27 cellular contexts compared by ENCODE assay signal in genomic region chr4:177574446-177574845, GRCh38.
DNase-seq lines count a peak whose midpoint lies in the region; ATAC-seq and TF ChIP-seq lines count a peak whose summit lies in the region.
"Had no signal": no experiment of that assay in that cellular context is flagged by ENCODE, and none has a peak within 500 bp of the region (broad histone marks: within the 10 kb centered on the region; RNA-seq: fewer than 3 reads in every experiment).

No MANE protein-coding gene starts in this region.

- intact Hi-C loops in PC-3 (cut with micrococcal nuclease) = no loop called here

- CTCF ChIA-PET in PC-3 (lab: Charles Lee) = interaction anchor here (0.5 kb wide), 1 partner anchor 19 kb away, joined by 3 read pairs; no protein-coding TSS in a partner anchor

- no peak overlapping the region for H3K23ac ChIP-seq in neuronal stem cell (ENCODE audit: low read depth, low read length, poor library complexity)

- H3K27me3 ChIP-seq in PC-3 (ENCODE audit: low read length) (no peaks in the 10 kb centered on the region), neuronal stem cell (ENCODE audit: control insufficient read depth in 3 of 3, insufficient read depth in 3 of 3, low read depth in 1 of 3, low read length in 3 of 3) (no peaks in the 10 kb centered on the region)
- H3K27me3 ChIP-seq: pancreas, uterus had no signal

- H2BK12ac ChIP-seq in neuronal stem cell (ENCODE audit: low read length) = no peak overlapping the region

- H3K4me2 ChIP-seq in PC-3 (ENCODE audit: low read length) (peak overlapping the region; percentile 68), neuronal stem cell (ENCODE audit: insufficient read depth, low read length, poor library complexity, severe bottlenecking) (no peak overlapping the region)

- no peak overlapping the region for H2BK15ac ChIP-seq in neuronal stem cell (ENCODE audit: low read length)

- no peaks in the 10 kb centered on the region for H3K9me3 ChIP-seq in PC-3 (ENCODE audit: low read length)
- H3K9me3 ChIP-seq in neuronal stem cell (replicated peaks in 1 of 2; ENCODE audit: control insufficient read depth in 2 of 2, insufficient read depth in 1 of 2, low read depth in 1 of 2, low read length in 2 of 2) = no peaks in the 10 kb centered on the region
- H3K9me3 ChIP-seq: pancreas, uterus had no signal

- H4K91ac ChIP-seq in neuronal stem cell (ENCODE audit: low read depth, low read length, poor library complexity) = no peak overlapping the region

- peaks cover 18% of the 10 kb centered on the region for H3K4me1 ChIP-seq in PC-3 (ENCODE audit: insufficient read depth, low read length)
- H3K4me1 ChIP-seq in neuronal stem cell (ENCODE audit: control insufficient read depth in 2 of 2, insufficient read depth in 1 of 2, low read depth in 1 of 2, low read length in 2 of 2) = peaks cover 0 to 2% of the 10 kb centered on the region in 2 donors
- H3K4me1 ChIP-seq: pancreas, uterus had no signal

- no peak overlapping the region for H2BK120ac ChIP-seq in neuronal stem cell (ENCODE audit: low read depth, low read length)

- H3K9ac ChIP-seq in PC-3 (ENCODE audit: low read length) = no peak overlapping the region
- H3K9ac ChIP-seq in neuronal stem cell (ENCODE audit: low read depth, low read length, poor library complexity) = no peak overlapping the region

- H3K14ac ChIP-seq in neuronal stem cell (ENCODE audit: low read length) = no peak overlapping the region

- ATAC-seq in PC-3 (peak; percentile 77), HG03521 (IDR thresholded peaks at IDR 0.05; ENCODE audit: unreplicated experiment) (no peak)
- ATAC-seq in activated naive CD4-positive, alpha-beta T cell treated with anti-CD3 and anti-CD28 coated beads, Interleukin-2, amount 50 U/mL, for 72 hours = no peak
- ATAC-seq: activated T-cell treated with anti-CD3 and anti-CD28 coated beads, Interleukin-2, amount 50 U/mL, for 72 hours; K562; naive thymus-derived CD4-positive, alpha-beta T cell; pancreas; right cardiac atrium had no signal

- H3K18ac ChIP-seq in neuronal stem cell (ENCODE audit: low read length) = no peak overlapping the region

- H3K79me1 ChIP-seq in neuronal stem cell (ENCODE audit: low read depth, low read length) = no peaks in the 10 kb centered on the region

- H3K4ac ChIP-seq in neuronal stem cell (ENCODE audit: low read length) = no peak overlapping the region

- H4K20me1 ChIP-seq in PC-3 (ENCODE audit: low read length) = no peaks in the 10 kb centered on the region

- DNase-seq in EL = peak; percentile 44
- DNase-seq in PC-3 = peak; percentile 52
- DNase-seq in choroid plexus epithelial cell (ENCODE audit: low read depth) = peak; percentile 48
- no peak for DNase-seq in neuronal stem cell (ENCODE audit: low spot score)
- no peak for DNase-seq in activated naive CD4-positive, alpha-beta T cell treated with anti-CD3 and anti-CD28 coated beads, Interleukin-2, amount 50 U/mL, for 72 hours (ENCODE audit: low spot score in 2 of 2)
- no peak for DNase-seq in GM20000 (ENCODE audit: low spot score)
- no peak for DNase-seq in stimulated activated CD4-positive, alpha-beta T cell treated with anti-CD3 and anti-CD28 coated beads, Interleukin-2, amount 100 ng/mL, for 48 hours
- DNase-seq: activated CD4-positive, alpha-beta T cell treated with anti-CD3 and anti-CD28 coated beads for 48 hours; activated naive CD4-positive, alpha-beta T cell treated with anti-CD3 and anti-CD28 coated beads for 36 hours; activated T-cell treated with anti-CD3 and anti-CD28 coated beads, Interleukin-2, amount 50 U/mL, for 72 hours; aorta; effector CD8-positive, alpha-beta T cell; erythroblast; glutamatergic neuron; naive thymus-derived CD4-positive, alpha-beta T cell; NCI-H187; NCI-H345; NCI-H82; pancreas; right cardiac atrium; SIG-M5; stimulated activated CD4-positive, alpha-beta T cell treated with anti-CD3 and anti-CD28 coated beads, Interleukin-15, amount 100 ng/mL, for 24 hours; uterus had no signal

- no CpG with 5 or more reads among the region's 8 CpGs for WGBS in neuronal stem cell (ENCODE audit: extremely low coverage in 2 of 2, insufficient read length in 2 of 2, insufficient replicate concordance in 1 of 2), 2 donors

- H2AFZ ChIP-seq in PC-3 (ENCODE audit: low read length) (no peak overlapping the region), neuronal stem cell (ENCODE audit: low read length) (peak overlapping the region; percentile 21)

- H3K9me2 ChIP-seq in PC-3 (replicated peaks; ENCODE audit: low read length) = no peaks in the 10 kb centered on the region

- H3K4me3 ChIP-seq in PC-3 (ENCODE audit: low read length) (peak overlapping the region; percentile 32; the same call in 1 of the 2 replicates), choroid plexus epithelial cell (ENCODE audit: low read depth, low read length) (no peak overlapping the region), neuronal stem cell (ENCODE audit: low read length in 2 of 2) (no peak overlapping the region)
- H3K4me3 ChIP-seq: K562, pancreas, uterus had no signal

- H3K27ac ChIP-seq in PC-3 (ENCODE audit: low read length) (peak overlapping the region; percentile 60; the same call in 1 of the 2 replicates), neuronal stem cell (replicated peaks; ENCODE audit: low read length) (no peak overlapping the region)
- H3K27ac ChIP-seq: pancreas, uterus had no signal

- H4K8ac ChIP-seq in neuronal stem cell (ENCODE audit: low read depth, low read length) = no peak overlapping the region

- no TSS peak for BruUV-seq in PC-3 (replicated peaks; lab: Mats Ljungman, UMichigan)

- no peaks in the 10 kb centered on the region for H3K9me3 Mint-ChIP-seq in activated naive CD4-positive, alpha-beta T cell treated with anti-CD3 and anti-CD28 coated beads, Interleukin-2, amount 50 U/mL, for 72 hours
- H3K9me3 Mint-ChIP-seq: activated naive CD4-positive, alpha-beta T cell treated with anti-CD3 and anti-CD28 coated beads for 36 hours; activated T-cell treated with anti-CD3 and anti-CD28 coated beads, Interleukin-2, amount 50 U/mL, for 72 hours; CD14-positive monocyte; naive thymus-derived CD4-positive, alpha-beta T cell; T-helper 1 cell treated with Interleukin-12 subunit alpha and Interleukin-12 subunit beta and Interleukin-4 antibody, amounts not matched to agents 30 μg/mL and 1 μg/mL, for 36 hours had no signal

- H3K79me2 ChIP-seq in PC-3 (ENCODE audit: low read length) = no peaks in the 10 kb centered on the region

- no peak overlapping the region for H2BK5ac ChIP-seq in neuronal stem cell (ENCODE audit: low read length)

- H2AK5ac ChIP-seq in neuronal stem cell (ENCODE audit: low read depth, low read length) = no peak overlapping the region

- H3K36me3 Mint-ChIP-seq in activated naive CD4-positive, alpha-beta T cell treated with anti-CD3 and anti-CD28 coated beads, Interleukin-2, amount 50 U/mL, for 72 hours = no peaks in the 10 kb centered on the region
- H3K36me3 Mint-ChIP-seq: CD14-positive monocyte; naive thymus-derived CD4-positive, alpha-beta T cell had no signal

- TF ChIP-seq CTCF in PC-3 (conservative IDR thresholded peaks at IDR 0.05; ENCODE audit: low read depth, low read length) = no peak
- no peak for TF ChIP-seq CTCF in choroid plexus epithelial cell (conservative IDR thresholded peaks at IDR 0.05; ENCODE audit: low read depth, low read length)
- no peak for TF ChIP-seq CTCF in GM20000 (IDR thresholded peaks at IDR 0.05; ENCODE audit: extremely low read depth, missing control alignments)

- no peaks in the 10 kb centered on the region for H3F3A ChIP-seq in PC-3 (ENCODE audit: low read length, unreplicated experiment)

- no peak overlapping the region for H3K27ac Mint-ChIP-seq in activated naive CD4-positive, alpha-beta T cell treated with anti-CD3 and anti-CD28 coated beads, Interleukin-2, amount 50 U/mL, for 72 hours
- H3K27ac Mint-ChIP-seq: activated naive CD4-positive, alpha-beta T cell treated with anti-CD3 and anti-CD28 coated beads for 36 hours; activated T-cell treated with anti-CD3 and anti-CD28 coated beads, Interleukin-2, amount 50 U/mL, for 72 hours; CD14-positive monocyte; naive thymus-derived CD4-positive, alpha-beta T cell; T-helper 1 cell treated with Interleukin-12 subunit alpha and Interleukin-12 subunit beta and Interleukin-4 antibody, amounts not matched to agents 30 μg/mL and 1 μg/mL, for 36 hours had no signal

- POLR2A ChIA-PET in PC-3 (lab: Charles Lee; ENCODE audit: unreplicated experiment) = no interaction called here

- H3K36me3 ChIP-seq in PC-3 (ENCODE audit: low read depth, low read length) (no peaks in the 10 kb centered on the region), neuronal stem cell (replicated peaks in 1 of 2; ENCODE audit: control insufficient read depth in 2 of 2, insufficient read depth in 2 of 2, low read length in 2 of 2) (no peaks in the 10 kb centered on the region)
- H3K36me3 ChIP-seq: pancreas, uterus had no signal

Comparison
In these comparisons a context has a peak if more than half of its experiments do, and no peak if none do; other contexts are left out.
1. DNase-seq: peak in EL (single experiment), PC-3 (single experiment) and choroid plexus epithelial cell (single experiment); none in neuronal stem cell (single experiment), activated naive CD4-positive, alpha-beta T cell treated with anti-CD3 and anti-CD28 coated beads, Interleukin-2, amount 50 U/mL, for 72 hours (0 of 2), GM20000 (single experiment) and stimulated activated CD4-positive, alpha-beta T cell treated with anti-CD3 and anti-CD28 coated beads, Interleukin-2, amount 100 ng/mL, for 48 hours (0 of 2).